Comparison of ENCODE assay signal across 1 cellular context in the genomic region with DNA sequence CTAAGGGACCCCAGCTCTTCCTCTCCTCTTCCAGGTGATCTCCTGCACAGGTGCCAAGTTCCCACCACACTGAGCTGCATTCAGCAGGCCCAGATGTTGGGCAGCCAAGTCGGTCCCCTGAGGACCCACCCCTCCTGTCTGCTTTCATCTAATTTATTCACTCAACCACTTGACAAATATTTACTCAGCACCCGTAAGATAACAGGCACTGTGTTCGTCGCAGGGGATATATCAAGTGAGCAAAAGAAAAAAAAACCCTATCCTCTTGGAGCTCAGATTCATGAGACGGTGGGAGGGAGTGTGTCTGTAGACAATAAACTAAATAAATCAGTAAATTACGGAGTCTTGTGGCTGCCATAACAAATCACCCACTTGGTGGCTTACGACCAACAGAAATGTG.
TF ChIP-seq lines count a peak whose summit lies in the region.

No MANE protein-coding gene starts in this region.

TF ChIP-seq in HepG2, 621 proteins besides CTCF, POLR2A, EP300 and RAD21 (continued from another document and continues in another):
- TF ChIP-seq, protein P1, sequence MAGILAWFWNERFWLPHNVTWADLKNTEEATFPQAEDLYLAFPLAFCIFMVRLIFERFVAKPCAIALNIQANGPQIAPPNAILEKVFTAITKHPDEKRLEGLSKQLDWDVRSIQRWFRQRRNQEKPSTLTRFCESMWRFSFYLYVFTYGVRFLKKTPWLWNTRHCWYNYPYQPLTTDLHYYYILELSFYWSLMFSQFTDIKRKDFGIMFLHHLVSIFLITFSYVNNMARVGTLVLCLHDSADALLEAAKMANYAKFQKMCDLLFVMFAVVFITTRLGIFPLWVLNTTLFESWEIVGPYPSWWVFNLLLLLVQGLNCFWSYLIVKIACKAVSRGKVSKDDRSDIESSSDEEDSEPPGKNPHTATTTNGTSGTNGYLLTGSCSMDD (CRISPR knock-in tag; IDR thresholded peaks at IDR 0.05) = no peak
- TF ChIP-seq AHR (CRISPR knock-in tag; IDR thresholded peaks at IDR 0.05) (no peak), ZNF124 (CRISPR knock-in tag; IDR thresholded peaks at IDR 0.05) (no peak), XRCC5 (optimal IDR thresholded peaks at IDR 0.05; ENCODE audit: low read length) (peak; percentile 31), RBM39 (IDR thresholded peaks at IDR 0.05; ENCODE audit: low read depth, low read length, poor library complexity, severe bottlenecking) (no peak), ZNF773 (CRISPR knock-in tag; IDR thresholded peaks at IDR 0.05; ENCODE audit: borderline replicate concordance) (no peak), ZNF3 (CRISPR knock-in tag; IDR thresholded peaks at IDR 0.05) (peak; percentile 76; the same call in 1 of the 2 replicates), KLF6 (CRISPR knock-in tag; IDR thresholded peaks at IDR 0.05) (no peak), ZNF674 (CRISPR knock-in tag; IDR thresholded peaks at IDR 0.05; ENCODE audit: low read depth) (no peak), GATAD2A (CRISPR knock-in tag; IDR thresholded peaks at IDR 0.05) (peak; percentile 42; the same call in 1 of the 2 replicates), ZNF468 (CRISPR knock-in tag; IDR thresholded peaks at IDR 0.05) (no peak), SOX13 (IDR thresholded peaks at IDR 0.05) (no peak), SOX13 (CRISPR knock-in tag; conservative IDR thresholded peaks at IDR 0.05 in 1 of 2, IDR thresholded peaks at IDR 0.05 in 1 of 2) (peak in 1 of 2 experiments; percentile 62; a peak in 1 of 4 replicates), CHD2 (IDR thresholded peaks at IDR 0.05; ENCODE audit: low read depth, low read length) (no peak), FOXA3 (CRISPR knock-in tag; IDR thresholded peaks at IDR 0.05) (peak; percentile 68), PAX8 (CRISPR knock-in tag; IDR thresholded peaks at IDR 0.05; ENCODE audit: borderline replicate concordance) (no peak), TCF12 (IDR thresholded peaks at IDR 0.05) (no peak), TCF12 (CRISPR knock-in tag; IDR thresholded peaks at IDR 0.05) (no peak), SOX5 (CRISPR knock-in tag; IDR thresholded peaks at IDR 0.05; ENCODE audit: borderline replicate concordance) (peak; percentile 39; the same call in 1 of the 2 replicates), FOXA1 (IDR thresholded peaks at IDR 0.05) (no peak), FOXA1 (CRISPR knock-in tag; IDR thresholded peaks at IDR 0.05) (0 out of 2 replicates have a peak, but pooled peaks have one; percentile 11), HNRNPL (IDR thresholded peaks at IDR 0.05; ENCODE audit: low read depth, low read length) (no peak), PLRG1 (conservative IDR thresholded peaks at IDR 0.05) (no peak), CCDC6 (CRISPR knock-in tag; IDR thresholded peaks at IDR 0.05) (no peak), ZNF496 (CRISPR knock-in tag; IDR thresholded peaks at IDR 0.05; ENCODE audit: insufficient replicate concordance) (no peak), ZNF737 (CRISPR knock-in tag; IDR thresholded peaks at IDR 0.05; ENCODE audit: borderline replicate concordance) (no peak), RARA (CRISPR knock-in tag; IDR thresholded peaks at IDR 0.05) (peak; percentile 64), ZFP37 (CRISPR knock-in tag; IDR thresholded peaks at IDR 0.05; ENCODE audit: borderline replicate concordance) (no peak), ZKSCAN8 (CRISPR knock-in tag; IDR thresholded peaks at IDR 0.05; ENCODE audit: borderline replicate concordance) (no peak), CBX2 (IDR thresholded peaks at IDR 0.05; ENCODE audit: low read depth, low read length) (no peak), CBX2 (CRISPR knock-in tag; IDR thresholded peaks at IDR 0.05; ENCODE audit: low read depth) (no peak), ZNF816 (CRISPR knock-in tag; IDR thresholded peaks at IDR 0.05; ENCODE audit: borderline replicate concordance) (no peak), ZNF761 (CRISPR knock-in tag; conservative IDR thresholded peaks at IDR 0.05) (no peak), ZBTB7B (CRISPR knock-in tag; IDR thresholded peaks at IDR 0.05) (no peak), ELF1 (CRISPR knock-in tag; IDR thresholded peaks at IDR 0.05) (no peak), SATB2 (CRISPR knock-in tag; IDR thresholded peaks at IDR 0.05) (no peak), ATAD3A (CRISPR knock-in tag; IDR thresholded peaks at IDR 0.05) (no peak), ZNF451 (CRISPR knock-in tag; IDR thresholded peaks at IDR 0.05) (no peak), FOXC1 (CRISPR knock-in tag; IDR thresholded peaks at IDR 0.05; ENCODE audit: borderline replicate concordance) (no peak), ZNF569 (CRISPR knock-in tag; IDR thresholded peaks at IDR 0.05; ENCODE audit: borderline replicate concordance) (no peak), NFKBIZ (CRISPR knock-in tag; IDR thresholded peaks at IDR 0.05) (no peak), ZNF678 (CRISPR knock-in tag; IDR thresholded peaks at IDR 0.05) (no peak), SIX4 (CRISPR knock-in tag; IDR thresholded peaks at IDR 0.05) (no peak), ZNF256 (CRISPR knock-in tag; conservative IDR thresholded peaks at IDR 0.05) (no peak), ASH2L (IDR thresholded peaks at IDR 0.05; ENCODE audit: insufficient read length, low read depth, low read length) (no peak), MTF1 (CRISPR knock-in tag; IDR thresholded peaks at IDR 0.05) (no peak), ZNF501 (CRISPR knock-in tag; IDR thresholded peaks at IDR 0.05) (peak; percentile 21; the same call in 1 of the 2 replicates), PAWR (CRISPR knock-in tag; IDR thresholded peaks at IDR 0.05; ENCODE audit: borderline replicate concordance) (no peak), ZNF382 (CRISPR knock-in tag; IDR thresholded peaks at IDR 0.05; ENCODE audit: borderline replicate concordance) (no peak), CREB1 (IDR thresholded peaks at IDR 0.05) (no peak), CREB1 (CRISPR knock-in tag; IDR thresholded peaks at IDR 0.05) (no peak), FOXP1 (IDR thresholded peaks at IDR 0.05) (no peak), FOXP1 (CRISPR knock-in tag; IDR thresholded peaks at IDR 0.05) (0 out of 2 replicates have a peak, but pooled peaks have one; percentile 34)
- TF ChIP-seq, protein P2, sequence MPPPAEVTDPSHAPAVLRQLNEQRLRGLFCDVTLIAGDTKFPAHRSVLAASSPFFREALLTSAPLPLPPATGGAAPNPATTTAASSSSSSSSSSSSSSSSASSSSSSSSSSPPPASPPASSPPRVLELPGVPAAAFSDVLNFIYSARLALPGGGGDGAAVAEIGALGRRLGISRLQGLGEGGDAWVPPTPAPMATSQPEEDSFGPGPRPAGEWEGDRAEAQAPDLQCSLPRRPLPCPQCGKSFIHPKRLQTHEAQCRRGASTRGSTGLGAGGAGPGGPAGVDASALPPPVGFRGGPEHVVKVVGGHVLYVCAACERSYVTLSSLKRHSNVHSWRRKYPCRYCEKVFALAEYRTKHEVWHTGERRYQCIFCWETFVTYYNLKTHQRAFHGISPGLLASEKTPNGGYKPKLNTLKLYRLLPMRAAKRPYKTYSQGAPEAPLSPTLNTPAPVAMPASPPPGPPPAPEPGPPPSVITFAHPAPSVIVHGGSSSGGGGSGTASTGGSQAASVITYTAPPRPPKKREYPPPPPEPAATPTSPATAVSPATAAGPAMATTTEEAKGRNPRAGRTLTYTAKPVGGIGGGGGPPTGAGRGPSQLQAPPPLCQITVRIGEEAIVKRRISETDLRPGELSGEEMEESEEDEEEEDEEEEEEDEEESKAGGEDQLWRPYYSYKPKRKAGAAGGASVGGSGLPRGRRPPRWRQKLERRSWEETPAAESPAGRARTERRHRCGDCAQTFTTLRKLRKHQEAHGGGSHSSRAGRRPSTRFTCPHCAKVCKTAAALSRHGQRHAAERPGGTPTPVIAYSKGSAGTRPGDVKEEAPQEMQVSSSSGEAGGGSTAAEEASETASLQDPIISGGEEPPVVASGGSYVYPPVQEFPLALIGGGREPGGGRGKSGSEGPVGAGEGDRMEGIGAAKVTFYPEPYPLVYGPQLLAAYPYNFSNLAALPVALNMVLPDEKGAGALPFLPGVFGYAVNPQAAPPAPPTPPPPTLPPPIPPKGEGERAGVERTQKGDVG (CRISPR knock-in tag; IDR thresholded peaks at IDR 0.05; ENCODE audit: borderline replicate concordance) = no peak
- TF ChIP-seq, protein P3, sequence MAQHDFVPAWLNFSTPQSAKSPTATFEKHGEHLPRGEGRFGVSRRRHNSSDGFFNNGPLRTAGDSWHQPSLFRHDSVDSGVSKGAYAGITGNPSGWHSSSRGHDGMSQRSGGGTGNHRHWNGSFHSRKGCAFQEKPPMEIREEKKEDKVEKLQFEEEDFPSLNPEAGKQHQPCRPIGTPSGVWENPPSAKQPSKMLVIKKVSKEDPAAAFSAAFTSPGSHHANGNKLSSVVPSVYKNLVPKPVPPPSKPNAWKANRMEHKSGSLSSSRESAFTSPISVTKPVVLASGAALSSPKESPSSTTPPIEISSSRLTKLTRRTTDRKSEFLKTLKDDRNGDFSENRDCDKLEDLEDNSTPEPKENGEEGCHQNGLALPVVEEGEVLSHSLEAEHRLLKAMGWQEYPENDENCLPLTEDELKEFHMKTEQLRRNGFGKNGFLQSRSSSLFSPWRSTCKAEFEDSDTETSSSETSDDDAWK (CRISPR knock-in tag; IDR thresholded peaks at IDR 0.05) = no peak
- TF ChIP-seq, protein P4, sequence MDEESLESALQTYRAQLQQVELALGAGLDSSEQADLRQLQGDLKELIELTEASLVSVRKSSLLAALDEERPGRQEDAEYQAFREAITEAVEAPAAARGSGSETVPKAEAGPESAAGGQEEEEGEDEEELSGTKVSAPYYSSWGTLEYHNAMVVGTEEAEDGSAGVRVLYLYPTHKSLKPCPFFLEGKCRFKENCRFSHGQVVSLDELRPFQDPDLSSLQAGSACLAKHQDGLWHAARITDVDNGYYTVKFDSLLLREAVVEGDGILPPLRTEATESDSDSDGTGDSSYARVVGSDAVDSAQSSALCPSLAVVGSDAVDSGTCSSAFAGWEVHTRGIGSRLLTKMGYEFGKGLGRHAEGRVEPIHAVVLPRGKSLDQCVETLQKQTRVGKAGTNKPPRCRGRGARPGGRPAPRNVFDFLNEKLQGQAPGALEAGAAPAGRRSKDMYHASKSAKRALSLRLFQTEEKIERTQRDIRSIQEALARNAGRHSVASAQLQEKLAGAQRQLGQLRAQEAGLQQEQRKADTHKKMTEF (CRISPR knock-in tag; IDR thresholded peaks at IDR 0.05) = no peak
- TF ChIP-seq, protein P5, sequence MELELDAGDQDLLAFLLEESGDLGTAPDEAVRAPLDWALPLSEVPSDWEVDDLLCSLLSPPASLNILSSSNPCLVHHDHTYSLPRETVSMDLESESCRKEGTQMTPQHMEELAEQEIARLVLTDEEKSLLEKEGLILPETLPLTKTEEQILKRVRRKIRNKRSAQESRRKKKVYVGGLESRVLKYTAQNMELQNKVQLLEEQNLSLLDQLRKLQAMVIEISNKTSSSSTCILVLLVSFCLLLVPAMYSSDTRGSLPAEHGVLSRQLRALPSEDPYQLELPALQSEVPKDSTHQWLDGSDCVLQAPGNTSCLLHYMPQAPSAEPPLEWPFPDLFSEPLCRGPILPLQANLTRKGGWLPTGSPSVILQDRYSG (CRISPR knock-in tag; IDR thresholded peaks at IDR 0.05) = no peak
- TF ChIP-seq, protein P6, sequence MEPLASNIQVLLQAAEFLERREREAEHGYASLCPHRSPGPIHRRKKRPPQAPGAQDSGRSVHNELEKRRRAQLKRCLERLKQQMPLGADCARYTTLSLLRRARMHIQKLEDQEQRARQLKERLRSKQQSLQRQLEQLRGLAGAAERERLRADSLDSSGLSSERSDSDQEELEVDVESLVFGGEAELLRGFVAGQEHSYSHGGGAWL (CRISPR knock-in tag; IDR thresholded peaks at IDR 0.05) = no peak
- TF ChIP-seq, protein P7, sequence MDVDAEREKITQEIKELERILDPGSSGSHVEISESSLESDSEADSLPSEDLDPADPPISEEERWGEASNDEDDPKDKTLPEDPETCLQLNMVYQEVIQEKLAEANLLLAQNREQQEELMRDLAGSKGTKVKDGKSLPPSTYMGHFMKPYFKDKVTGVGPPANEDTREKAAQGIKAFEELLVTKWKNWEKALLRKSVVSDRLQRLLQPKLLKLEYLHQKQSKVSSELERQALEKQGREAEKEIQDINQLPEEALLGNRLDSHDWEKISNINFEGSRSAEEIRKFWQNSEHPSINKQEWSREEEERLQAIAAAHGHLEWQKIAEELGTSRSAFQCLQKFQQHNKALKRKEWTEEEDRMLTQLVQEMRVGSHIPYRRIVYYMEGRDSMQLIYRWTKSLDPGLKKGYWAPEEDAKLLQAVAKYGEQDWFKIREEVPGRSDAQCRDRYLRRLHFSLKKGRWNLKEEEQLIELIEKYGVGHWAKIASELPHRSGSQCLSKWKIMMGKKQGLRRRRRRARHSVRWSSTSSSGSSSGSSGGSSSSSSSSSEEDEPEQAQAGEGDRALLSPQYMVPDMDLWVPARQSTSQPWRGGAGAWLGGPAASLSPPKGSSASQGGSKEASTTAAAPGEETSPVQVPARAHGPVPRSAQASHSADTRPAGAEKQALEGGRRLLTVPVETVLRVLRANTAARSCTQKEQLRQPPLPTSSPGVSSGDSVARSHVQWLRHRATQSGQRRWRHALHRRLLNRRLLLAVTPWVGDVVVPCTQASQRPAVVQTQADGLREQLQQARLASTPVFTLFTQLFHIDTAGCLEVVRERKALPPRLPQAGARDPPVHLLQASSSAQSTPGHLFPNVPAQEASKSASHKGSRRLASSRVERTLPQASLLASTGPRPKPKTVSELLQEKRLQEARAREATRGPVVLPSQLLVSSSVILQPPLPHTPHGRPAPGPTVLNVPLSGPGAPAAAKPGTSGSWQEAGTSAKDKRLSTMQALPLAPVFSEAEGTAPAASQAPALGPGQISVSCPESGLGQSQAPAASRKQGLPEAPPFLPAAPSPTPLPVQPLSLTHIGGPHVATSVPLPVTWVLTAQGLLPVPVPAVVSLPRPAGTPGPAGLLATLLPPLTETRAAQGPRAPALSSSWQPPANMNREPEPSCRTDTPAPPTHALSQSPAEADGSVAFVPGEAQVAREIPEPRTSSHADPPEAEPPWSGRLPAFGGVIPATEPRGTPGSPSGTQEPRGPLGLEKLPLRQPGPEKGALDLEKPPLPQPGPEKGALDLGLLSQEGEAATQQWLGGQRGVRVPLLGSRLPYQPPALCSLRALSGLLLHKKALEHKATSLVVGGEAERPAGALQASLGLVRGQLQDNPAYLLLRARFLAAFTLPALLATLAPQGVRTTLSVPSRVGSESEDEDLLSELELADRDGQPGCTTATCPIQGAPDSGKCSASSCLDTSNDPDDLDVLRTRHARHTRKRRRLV (CRISPR knock-in tag; IDR thresholded peaks at IDR 0.05) = no peak
- TF ChIP-seq, protein P8, sequence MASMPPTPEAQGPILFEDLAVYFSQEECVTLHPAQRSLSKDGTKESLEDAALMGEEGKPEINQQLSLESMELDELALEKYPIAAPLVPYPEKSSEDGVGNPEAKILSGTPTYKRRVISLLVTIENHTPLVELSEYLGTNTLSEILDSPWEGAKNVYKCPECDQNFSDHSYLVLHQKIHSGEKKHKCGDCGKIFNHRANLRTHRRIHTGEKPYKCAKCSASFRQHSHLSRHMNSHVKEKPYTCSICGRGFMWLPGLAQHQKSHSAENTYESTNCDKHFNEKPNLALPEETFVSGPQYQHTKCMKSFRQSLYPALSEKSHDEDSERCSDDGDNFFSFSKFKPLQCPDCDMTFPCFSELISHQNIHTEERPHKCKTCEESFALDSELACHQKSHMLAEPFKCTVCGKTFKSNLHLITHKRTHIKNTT (CRISPR knock-in tag; IDR thresholded peaks at IDR 0.05) = no peak
- TF ChIP-seq, protein P9, sequence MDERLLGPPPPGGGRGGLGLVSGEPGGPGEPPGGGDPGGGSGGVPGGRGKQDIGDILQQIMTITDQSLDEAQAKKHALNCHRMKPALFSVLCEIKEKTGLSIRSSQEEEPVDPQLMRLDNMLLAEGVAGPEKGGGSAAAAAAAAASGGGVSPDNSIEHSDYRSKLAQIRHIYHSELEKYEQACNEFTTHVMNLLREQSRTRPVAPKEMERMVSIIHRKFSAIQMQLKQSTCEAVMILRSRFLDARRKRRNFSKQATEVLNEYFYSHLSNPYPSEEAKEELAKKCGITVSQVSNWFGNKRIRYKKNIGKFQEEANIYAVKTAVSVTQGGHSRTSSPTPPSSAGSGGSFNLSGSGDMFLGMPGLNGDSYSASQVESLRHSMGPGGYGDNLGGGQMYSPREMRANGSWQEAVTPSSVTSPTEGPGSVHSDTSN (CRISPR knock-in tag; IDR thresholded peaks at IDR 0.05) = no peak
